In the genomic region with DNA sequence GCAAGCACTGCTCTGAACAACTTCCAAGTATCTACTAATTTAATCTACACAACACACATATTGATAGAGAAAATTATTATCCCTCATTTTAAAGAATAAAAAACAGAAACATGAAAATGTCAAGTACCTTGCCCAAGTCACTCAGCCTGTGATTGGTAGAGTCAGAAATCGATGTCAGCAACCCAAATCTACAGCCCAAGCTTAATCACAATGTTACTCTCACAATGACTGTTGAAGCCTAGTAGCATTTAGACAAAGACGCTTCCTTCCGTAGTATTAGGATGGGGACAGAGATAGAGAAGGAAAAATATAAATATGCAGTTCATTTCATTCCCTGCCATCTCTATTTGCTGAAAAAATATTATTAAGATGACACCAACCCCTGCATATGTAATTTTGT, we compare ENCODE assay signal across 17 cellular contexts.
"Had no signal": no experiment of that assay in that cellular context is flagged by ENCODE, and none has a peak within 500 bp of the region (broad histone marks: within the 10 kb centered on the region; RNA-seq: fewer than 3 reads in every experiment).

No MANE protein-coding gene starts in this region.

- H3K27ac Mint-ChIP-seq: endodermal cell; memory B cell; nephron; T-helper 1 cell treated with Interleukin-12 subunit alpha and Interleukin-12 subunit beta and Interleukin-4 antibody, amounts not matched to agents 30 μg/mL and 1 μg/mL, for 36 hours had no signal

- ATAC-seq: left colon; psoas muscle; stimulated activated naive CD8-positive, alpha-beta T cell treated with anti-CD3 and anti-CD28 coated beads, Interleukin-15, amount 100 ng/mL, for 72 hours had no signal

- H3K9me3 ChIP-seq: neutrophil, ovary, psoas muscle, right atrium auricular region, spleen, tibial artery had no signal

- H3K9me3 Mint-ChIP-seq: endodermal cell; memory B cell; nephron; stimulated activated naive CD8-positive, alpha-beta T cell treated with anti-CD3 and anti-CD28 coated beads, Interleukin-15, amount 100 ng/mL, for 72 hours; T-helper 1 cell treated with Interleukin-12 subunit alpha and Interleukin-12 subunit beta and Interleukin-4 antibody, amounts not matched to agents 30 μg/mL and 1 μg/mL, for 36 hours had no signal

- H3K36me3 ChIP-seq: ovary had no signal

- H3K27me3 ChIP-seq: neutrophil, ovary, right atrium auricular region, spleen, tibial artery had no signal

- DNase-seq: activated effector memory CD4-positive, alpha-beta T cell treated with Interleukin-2 at 50 U/mL for 16 hours; cortex of kidney; endodermal cell; left colon; ovary; psoas muscle; spleen; stimulated activated CD4-positive, alpha-beta T cell treated with anti-CD3 and anti-CD28 coated beads, Interleukin-4, amount 100 ng/mL, for 1 hour; stimulated activated naive CD8-positive, alpha-beta T cell treated with anti-CD3 and anti-CD28 coated beads, Interleukin-15, amount 100 ng/mL, for 72 hours; tibial artery had no signal

- H3K4me3 ChIP-seq: ovary, psoas muscle, right atrium auricular region, spleen, tibial artery had no signal

- H3K27ac ChIP-seq: epithelial cell of prostate, neutrophil, ovary, psoas muscle, right atrium auricular region had no signal

- H3K4me3 Mint-ChIP-seq: endodermal cell; memory B cell; nephron; stimulated activated naive CD8-positive, alpha-beta T cell treated with anti-CD3 and anti-CD28 coated beads, Interleukin-15, amount 100 ng/mL, for 72 hours; T-helper 1 cell treated with Interleukin-12 subunit alpha and Interleukin-12 subunit beta and Interleukin-4 antibody, amounts not matched to agents 30 μg/mL and 1 μg/mL, for 36 hours had no signal

- H3K27me3 Mint-ChIP-seq: memory B cell; stimulated activated naive CD8-positive, alpha-beta T cell treated with anti-CD3 and anti-CD28 coated beads, Interleukin-15, amount 100 ng/mL, for 72 hours had no signal

- FAIRE-seq: keratinocyte had no signal

- H3K4me1 Mint-ChIP-seq: endodermal cell; stimulated activated naive CD8-positive, alpha-beta T cell treated with anti-CD3 and anti-CD28 coated beads, Interleukin-15, amount 100 ng/mL, for 72 hours had no signal
